Comparison of ENCODE assay signal across 2 cellular contexts in genomic region chr1:205626216-205626615, GRCh38.
TF ChIP-seq lines count a peak whose summit lies in the region.

No MANE protein-coding gene starts in this region.

TF ChIP-seq in GM23338, 12 proteins besides CTCF, POLR2A, EP300 and RAD21 (continued from another document):
- TF ChIP-seq ETS1 (IDR thresholded peaks at IDR 0.05) (no peak), ZNF462 (CRISPR knock-in tag; IDR thresholded peaks at IDR 0.05) (no peak), JUNB (IDR thresholded peaks at IDR 0.05; ENCODE audit: unreplicated experiment) (no peak), REST (IDR thresholded peaks at IDR 0.05; ENCODE audit: unreplicated experiment) (no peak), ZNF114 (CRISPR knock-in tag; IDR thresholded peaks at IDR 0.05) (no peak), STAT1 (IDR thresholded peaks at IDR 0.05; ENCODE audit: unreplicated experiment) (no peak), POLR2AphosphoS5 (IDR thresholded peaks at IDR 0.05; ENCODE audit: low read depth) (no peak), EZH2phosphoT487 (IDR thresholded peaks at IDR 0.05; ENCODE audit: unreplicated experiment) (no peak), ZNF331 (CRISPR knock-in tag; IDR thresholded peaks at IDR 0.05; ENCODE audit: low read depth) (no peak), EZH2 (IDR thresholded peaks at IDR 0.05; ENCODE audit: low read depth, unreplicated experiment) (no peak)
TF ChIP-seq in GM23338: peak in this region for 0.

TF ChIP-seq in WTC11, 78 proteins besides CTCF, POLR2A, EP300 and RAD21:
- no peak for TF ChIP-seq ERG (CRISPR knock-in tag; IDR thresholded peaks at IDR 0.05)
- no peak for TF ChIP-seq ATF2 (CRISPR knock-in tag; IDR thresholded peaks at IDR 0.05; ENCODE audit: borderline replicate concordance, low read depth)
- no peak for TF ChIP-seq ETV6 (CRISPR knock-in tag; IDR thresholded peaks at IDR 0.05)
- no peak for TF ChIP-seq SMAD4 (CRISPR knock-in tag; IDR thresholded peaks at IDR 0.05)
- no peak for TF ChIP-seq MYBL2 (CRISPR knock-in tag; IDR thresholded peaks at IDR 0.05)
TF ChIP-seq in WTC11: peak in this region for 0.
